ENCODE assay signal across 21 cellular contexts in the genomic region with DNA sequence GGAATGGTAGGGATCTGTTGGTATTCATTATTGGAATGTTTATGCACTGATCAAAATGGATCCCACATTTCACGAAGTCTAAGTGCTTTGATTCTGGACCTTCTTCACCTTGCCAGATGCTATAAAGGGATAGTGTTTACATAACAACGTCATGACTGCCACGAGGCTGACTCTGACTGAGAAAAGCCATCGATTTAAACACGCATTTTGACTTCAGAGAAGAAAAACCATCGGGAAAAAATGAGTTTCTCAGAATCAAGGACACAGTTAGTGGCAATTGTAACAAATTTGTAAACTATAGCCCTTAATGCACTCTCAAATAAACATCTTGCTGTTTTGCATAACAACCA. TPM values are rescaled to one million over a fixed set of nuclear protein-coding genes. Genes with fewer than 3 reads are reported as not detected.
DNase-seq lines count a peak whose midpoint lies in the region; TF ChIP-seq lines count a peak whose summit lies in the region.
"Had no signal": no experiment of that assay in that cellular context is flagged by ENCODE, and none has a peak within 500 bp of the region (broad histone marks: within the 10 kb centered on the region; RNA-seq: fewer than 3 reads in every experiment).

No MANE protein-coding gene starts in this region.

- H2AFZ ChIP-seq in mesenchymal stem cell (ENCODE audit: low read depth, low read length): no peak overlapping the region

- H2BK5ac ChIP-seq in mesenchymal stem cell (ENCODE audit: low read depth, low read length, poor library complexity, severe bottlenecking): no peak overlapping the region

- in situ Hi-C loops in astrocyte of the spinal cord (cut with HindIII; ENCODE audit: low sequenced_read_pairs): no loop called here

- no peak overlapping the region for H4K8ac ChIP-seq in mesenchymal stem cell (ENCODE audit: low read length)

- H3K27ac ChIP-seq in mesenchymal stem cell (ENCODE audit: low read length, poor library complexity, severe bottlenecking) (no peak overlapping the region), adrenal gland (no peak overlapping the region)

- TF ChIP-seq POLR2A in adrenal gland (IDR thresholded peaks at IDR 0.05): no peak

- no peak overlapping the region for H3K23ac ChIP-seq in mesenchymal stem cell (ENCODE audit: low read length in 2 of 2)

- no peak overlapping the region for H3K14ac ChIP-seq in mesenchymal stem cell (ENCODE audit: low read length in 2 of 2)

- no peak overlapping the region for H3K4me2 ChIP-seq in mesenchymal stem cell (ENCODE audit: low read length, poor library complexity, severe bottlenecking)

- peak overlapping the region; percentile 45 for H3K9ac ChIP-seq in mesenchymal stem cell (ENCODE audit: low read length)

- H2BK12ac ChIP-seq in mesenchymal stem cell (ENCODE audit: low read length in 2 of 2): peak overlapping the region in 1 of 2 experiments; percentile 5

- no peak overlapping the region for H3K4me3 ChIP-seq in astrocyte of the spinal cord (ENCODE audit: low read depth, low read length)
- no peak overlapping the region for H3K4me3 ChIP-seq in mesenchymal stem cell (ENCODE audit: insufficient read depth in 1 of 2, low read depth in 1 of 2, low read length in 2 of 2)
- no peak overlapping the region for H3K4me3 ChIP-seq in adrenal gland

- H3K79me1 ChIP-seq in mesenchymal stem cell (replicated peaks; ENCODE audit: low read length, poor library complexity, severe bottlenecking): no peaks in the 10 kb centered on the region

- peak overlapping the region in 1 of 2 experiments; percentile 16 for H3K4ac ChIP-seq in mesenchymal stem cell (ENCODE audit: low read depth in 1 of 2, low read length in 2 of 2)

- TF ChIP-seq CTCF in astrocyte of the spinal cord (IDR thresholded peaks at IDR 0.05; ENCODE audit: low read depth, low read length): no peak
- no peak for TF ChIP-seq CTCF in adrenal gland (IDR thresholded peaks at IDR 0.05)

- H2BK15ac ChIP-seq in mesenchymal stem cell (ENCODE audit: low read depth, poor library complexity, severe bottlenecking): no peak overlapping the region

- H3K9me3 ChIP-seq in mesenchymal stem cell (ENCODE audit: control insufficient read depth, low read length) (peaks cover 3% of the 10 kb centered on the region), adrenal gland (replicated peaks in 1 of 3) (no peaks in the 10 kb centered on the region)

- no peak overlapping the region for H2BK120ac ChIP-seq in mesenchymal stem cell (ENCODE audit: low read depth, low read length)

- peak overlapping the region in 1 of 2 experiments; percentile 19 for H3K18ac ChIP-seq in mesenchymal stem cell (ENCODE audit: low read depth in 1 of 2, low read length in 2 of 2)

- intact Hi-C loops in adrenal gland (cut with DNase I): no loop called here

- peak overlapping the region; percentile 58 for H2AK5ac ChIP-seq in mesenchymal stem cell (ENCODE audit: low read length, severe bottlenecking)

- DNase-seq in NCI-H1092 treated with DMSO at 0.1 percent for 48 hours (lab: John Stamatoyannopoulos, UW) (peak; percentile 5), NCI-H1092 (lab: John Stamatoyannopoulos, UW) (no peak), HCEC 1CT (peak; percentile 65), astrocyte of the spinal cord (ENCODE audit: low read depth, low spot score) (peak; percentile 53), mesenchymal stem cell (peak; percentile 90), AG20443 (ENCODE audit: low spot score) (no peak), adrenal gland (no peak), HK-2 (ENCODE audit: unreplicated experiment) (no peak)
- DNase-seq: ACHN; CD8-positive, alpha-beta memory T cell; effector CD8-positive, alpha-beta T cell; foreskin melanocyte; KBM-7; left cardiac atrium; NCI-H1105 treated with DMSO at 0.1 percent for 48 hours; NCI-H345; nucleus accumbens; Right ventricle myocardium superior; stimulated activated CD4-positive, alpha-beta T cell treated with anti-CD3 and anti-CD28 coated beads, Interleukin-1b, Interleukin-23, amount 100 ng/mL, for 48 hours had no signal

- WGBS in mesenchymal stem cell: 0% methylated on average over 6 of the region's 6 CpGs
- 37 to 42% (median 39%) methylated on average over 6 of the region's 6 CpGs for WGBS in adrenal gland, 4 donors

- no peak overlapping the region for H4K91ac ChIP-seq in mesenchymal stem cell (ENCODE audit: low read length)

- H3K36me3 ChIP-seq in mesenchymal stem cell (ENCODE audit: control insufficient read depth in 1 of 2, insufficient read depth in 2 of 2, low read depth in 1 of 2, low read length in 2 of 2): no peaks in the 10 kb centered on the region
- H3K36me3 ChIP-seq in adrenal gland (replicated peaks in 1 of 2): no peaks in the 10 kb centered on the region

- no peaks in the 10 kb centered on the region for H3K4me1 ChIP-seq in mesenchymal stem cell (ENCODE audit: control insufficient read depth, insufficient read depth, low read depth, low read length)
- peaks cover 0 to 3% of the 10 kb centered on the region in 2 donors for H3K4me1 ChIP-seq in adrenal gland (replicated peaks in 1 of 2)

- no peaks in the 10 kb centered on the region for H3K27me3 ChIP-seq in mesenchymal stem cell (ENCODE audit: control insufficient read depth in 1 of 2, insufficient read depth in 1 of 2, low read length in 2 of 2)
- H3K27me3 ChIP-seq in adrenal gland: no peaks in the 10 kb centered on the region

RNA-seq across cellular contexts. Expression of gene RASEF, which starts 49.7 kb away (rescaled TPM):
- 0.28 TPM for polyA plus RNA-seq in mesenchymal stem cell (2013, experiment 1 of 2)
- polyA plus RNA-seq in mesenchymal stem cell (2013, experiment 2 of 2): 0.34 TPM
- total RNA-seq in adrenal gland: 1 to 10 TPM in 1 of 8 donors, under 1 TPM in 7; 0.06 to 1.1 (median 0.24) TPM
- 1 to 10 TPM in 1 of 3 donors, under 1 TPM in 2; 0.30 to 1.1 (median 0.56) TPM for polyA plus RNA-seq in adrenal gland
- total RNA-seq: activated CD8-positive, alpha-beta memory T cell treated with anti-CD3 and anti-CD28 coated beads for 36 hours; CD8-positive, alpha-beta memory T cell; T-helper 1 cell treated with Interleukin-12 subunit alpha and Interleukin-12 subunit beta and Interleukin-4 antibody, amounts not matched to agents 30 ng/mL and 1 ng/mL, for 36 hours had no signal
- polyA plus RNA-seq: CD8-positive, alpha-beta memory T cell had no signal

Comparison
In these comparisons a context has a peak if more than half of its experiments do, and no peak if none do; other contexts are left out.
1. DNase-seq: peak in NCI-H1092 treated with DMSO at 0.1 percent for 48 hours (single experiment), HCEC 1CT (single experiment), astrocyte of the spinal cord (single experiment) and mesenchymal stem cell (single experiment); none in NCI-H1092 (single experiment), AG20443 (single experiment), adrenal gland (0 of 7) and HK-2 (single experiment).